ENCODE assay signal across 15 cellular contexts in genomic region chr12:13167226-13167625, GRCh38. TPM values are rescaled to one million over a fixed set of nuclear protein-coding genes. Genes with fewer than 3 reads are reported as not detected.
A peak's percentile ranks its signal among the peaks of the same experiment; 100 is the strongest.
DNase-seq lines count a peak whose midpoint lies in the region; ATAC-seq lines count a peak whose summit lies in the region.
"Had no signal": no experiment of that assay in that cellular context is flagged by ENCODE, and none has a peak within 500 bp of the region (broad histone marks: within the 10 kb centered on the region; RNA-seq: fewer than 3 reads in every experiment).

No MANE protein-coding gene starts in this region.

- no peaks in the 10 kb centered on the region for H3K79me2 ChIP-seq in trophoblast cell (ENCODE audit: control insufficient read depth, insufficient read depth, low read length, poor library complexity)

- DNase-seq in EH (ENCODE audit: low read depth) = peak; percentile 49
- DNase-seq in LoVo (ENCODE audit: low spot score) = peak; percentile 75
- DNase-seq in dermis microvascular lymphatic vessel endothelial cell (ENCODE audit: low read depth in 2 of 2) = peak; percentile 18 to 72
- DNase-seq in trophoblast cell = peak; percentile 53 to 75
- no peak for DNase-seq in NCI-H2227 treated with DMSO at 0.1 percent for 48 hours (lab: John Stamatoyannopoulos, UW)
- no peak for DNase-seq in NCI-H1930 (lab: John Stamatoyannopoulos, UW)
- DNase-seq in NCI-H1436 treated with DMSO at 0.1 percent for 48 hours (lab: John Stamatoyannopoulos, UW) = no peak
- DNase-seq: amygdala, COR-L47, NCI-H2107, NCI-H748 treated with DMSO at 0.1 percent for 48 hours, stomach, T-cell had no signal

- H3K79me1 ChIP-seq in trophoblast cell (ENCODE audit: low read length) = peaks cover 29% of the 10 kb centered on the region

- H3K27ac ChIP-seq in trophoblast cell (ENCODE audit: low read depth, low read length) = no peak overlapping the region
- H3K27ac ChIP-seq: stomach had no signal

- no peak overlapping the region for H4K12ac ChIP-seq in trophoblast cell (ENCODE audit: low read depth, low read length)

- peaks cover 33 to 35% of the 10 kb centered on the region in 2 experiments for H3K4me1 ChIP-seq in trophoblast cell (ENCODE audit: control insufficient read depth in 1 of 2, insufficient read depth in 2 of 2, low read length in 2 of 2)

- no peak overlapping the region for H2BK120ac ChIP-seq in trophoblast cell (ENCODE audit: insufficient read depth, low read length, poor library complexity)

- no peak overlapping the region for H2AFZ ChIP-seq in trophoblast cell (ENCODE audit: insufficient read depth, low read length, poor library complexity)

- no peak overlapping the region for H3K18ac ChIP-seq in trophoblast cell (ENCODE audit: low read length)

- H3K23ac ChIP-seq in trophoblast cell (ENCODE audit: low read length) = no peak overlapping the region

- H2AK5ac ChIP-seq in trophoblast cell (ENCODE audit: low read length) = no peak overlapping the region

- no peaks in the 10 kb centered on the region for H3K27me3 ChIP-seq in trophoblast cell (ENCODE audit: insufficient read depth, low read length)
- H3K27me3 ChIP-seq: stomach had no signal

- no peaks in the 10 kb centered on the region for H3K36me3 ChIP-seq in trophoblast cell (ENCODE audit: control insufficient read depth in 1 of 2, insufficient read depth in 2 of 2, low read length in 2 of 2)
- H3K36me3 ChIP-seq: stomach had no signal

- H3K4me2 ChIP-seq in trophoblast cell (ENCODE audit: low read length) = no peak overlapping the region

- no peak overlapping the region for H4K8ac ChIP-seq in trophoblast cell (ENCODE audit: low read depth, low read length)

- no peak overlapping the region for H3K4me3 ChIP-seq in trophoblast cell (ENCODE audit: low read depth, low read length)
- H3K4me3 ChIP-seq: stomach had no signal

- no peak overlapping the region for H3K4ac ChIP-seq in trophoblast cell (ENCODE audit: low read depth, low read length)

- no peak overlapping the region for H3K14ac ChIP-seq in trophoblast cell (ENCODE audit: low read length)

- peak overlapping the region; percentile 9 for H2BK5ac ChIP-seq in trophoblast cell (ENCODE audit: low read depth, low read length, poor library complexity)

- ATAC-seq in HG02798 (IDR thresholded peaks at IDR 0.05; ENCODE audit: poor library complexity, unreplicated experiment) = no peak
- ATAC-seq: Panc1, T-cell had no signal

- H3K9ac ChIP-seq in trophoblast cell (ENCODE audit: low read length) = no peak overlapping the region

- peaks cover 1% of the 10 kb centered on the region for H3K9me3 ChIP-seq in trophoblast cell (ENCODE audit: insufficient read depth, low read depth, low read length)

- peak overlapping the region; percentile 10 for H4K91ac ChIP-seq in trophoblast cell (ENCODE audit: low read depth, low read length)

- WGBS in trophoblast cell (ENCODE audit: extremely low coverage, insufficient coverage, insufficient read length) = no CpG with 5 or more reads among the region's 3 CpGs

- H2BK12ac ChIP-seq in trophoblast cell (ENCODE audit: low read length) = no peak overlapping the region

RNA-seq across cellular contexts. Expression of gene EMP1, which starts 29.3 kb away (rescaled TPM):
- 101 and 103 TPM in 2 replicates for total RNA-seq in dermis microvascular lymphatic vessel endothelial cell
- polyA plus RNA-seq in trophoblast cell (2013) = 10.1 and 10.7 TPM in 2 replicates

Comparison
In these comparisons a context has a peak if more than half of its experiments do, and no peak if none do; other contexts are left out.
1. DNase-seq: peak in EH (single experiment), LoVo (single experiment), dermis microvascular lymphatic vessel endothelial cell (2 of 2) and trophoblast cell (2 of 2); none in NCI-H2227 treated with DMSO at 0.1 percent for 48 hours (single experiment), NCI-H1930 (0 of 2) and NCI-H1436 treated with DMSO at 0.1 percent for 48 hours (single experiment).